ENCODE assay signal across 1 cellular context in the genomic region with DNA sequence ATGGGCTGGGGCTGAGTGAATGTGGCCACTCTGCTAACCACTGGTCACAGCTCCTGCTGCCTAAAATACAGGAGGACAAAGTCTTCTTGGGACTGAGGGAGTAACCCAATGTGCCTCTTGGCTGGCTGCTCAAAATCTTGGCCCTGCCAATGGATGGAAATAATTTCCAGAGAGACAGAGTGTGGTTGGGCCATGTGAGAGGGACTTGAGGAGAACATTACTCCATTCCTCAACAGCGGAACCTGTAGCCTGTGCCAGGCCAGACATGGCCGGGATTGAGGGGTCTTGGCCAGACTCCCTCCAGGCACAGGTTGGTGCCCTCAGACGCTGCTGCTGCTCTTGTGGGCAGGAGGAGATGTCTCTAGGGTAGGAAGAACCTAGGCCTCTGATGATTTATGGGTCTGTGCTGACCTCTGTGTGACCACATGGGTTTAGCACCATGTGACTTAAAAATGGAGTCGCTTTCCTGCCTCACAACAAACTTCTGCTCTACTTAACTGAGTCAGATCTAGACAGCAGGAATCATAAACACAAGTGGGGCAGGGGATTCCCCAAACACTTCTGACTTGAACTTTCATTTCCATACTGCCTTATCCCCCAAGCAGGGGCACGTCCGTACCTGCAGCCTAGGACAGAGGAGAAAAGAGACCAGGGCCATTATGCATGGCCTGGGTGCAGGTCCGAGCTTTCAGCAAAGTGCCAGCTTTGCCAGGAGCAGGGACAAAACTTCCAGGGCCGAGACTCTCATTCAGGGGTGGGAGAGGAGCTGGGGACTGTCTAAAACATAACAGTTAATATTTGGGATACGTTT.
TF ChIP-seq lines count a peak whose summit lies in the region.

No MANE protein-coding gene starts in this region.

TF ChIP-seq in GM12878, 131 proteins besides CTCF, POLR2A, EP300 and RAD21 (continued from another document and continues in another):
- TF ChIP-seq, protein P1, sequence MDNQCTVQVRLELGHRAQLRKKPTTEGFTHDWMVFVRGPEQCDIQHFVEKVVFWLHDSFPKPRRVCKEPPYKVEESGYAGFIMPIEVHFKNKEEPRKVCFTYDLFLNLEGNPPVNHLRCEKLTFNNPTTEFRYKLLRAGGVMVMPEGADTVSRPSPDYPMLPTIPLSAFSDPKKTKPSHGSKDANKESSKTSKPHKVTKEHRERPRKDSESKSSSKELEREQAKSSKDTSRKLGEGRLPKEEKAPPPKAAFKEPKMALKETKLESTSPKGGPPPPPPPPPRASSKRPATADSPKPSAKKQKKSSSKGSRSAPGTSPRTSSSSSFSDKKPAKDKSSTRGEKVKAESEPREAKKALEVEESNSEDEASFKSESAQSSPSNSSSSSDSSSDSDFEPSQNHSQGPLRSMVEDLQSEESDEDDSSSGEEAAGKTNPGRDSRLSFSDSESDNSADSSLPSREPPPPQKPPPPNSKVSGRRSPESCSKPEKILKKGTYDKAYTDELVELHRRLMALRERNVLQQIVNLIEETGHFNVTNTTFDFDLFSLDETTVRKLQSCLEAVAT (IDR thresholded peaks at IDR 0.05) = peak; percentile 70; the same call in 1 of the 2 replicates
- no peak for TF ChIP-seq MYB (IDR thresholded peaks at IDR 0.05; ENCODE audit: borderline replicate concordance, low read depth, low read length)
- no peak for TF ChIP-seq CHD1 (IDR thresholded peaks at IDR 0.05; ENCODE audit: low read depth, low read length)
- TF ChIP-seq, protein P2, sequence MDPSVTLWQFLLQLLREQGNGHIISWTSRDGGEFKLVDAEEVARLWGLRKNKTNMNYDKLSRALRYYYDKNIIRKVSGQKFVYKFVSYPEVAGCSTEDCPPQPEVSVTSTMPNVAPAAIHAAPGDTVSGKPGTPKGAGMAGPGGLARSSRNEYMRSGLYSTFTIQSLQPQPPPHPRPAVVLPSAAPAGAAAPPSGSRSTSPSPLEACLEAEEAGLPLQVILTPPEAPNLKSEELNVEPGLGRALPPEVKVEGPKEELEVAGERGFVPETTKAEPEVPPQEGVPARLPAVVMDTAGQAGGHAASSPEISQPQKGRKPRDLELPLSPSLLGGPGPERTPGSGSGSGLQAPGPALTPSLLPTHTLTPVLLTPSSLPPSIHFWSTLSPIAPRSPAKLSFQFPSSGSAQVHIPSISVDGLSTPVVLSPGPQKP (IDR thresholded peaks at IDR 0.05; ENCODE audit: low read depth, low read length) = no peak
- TF ChIP-seq, protein P3, sequence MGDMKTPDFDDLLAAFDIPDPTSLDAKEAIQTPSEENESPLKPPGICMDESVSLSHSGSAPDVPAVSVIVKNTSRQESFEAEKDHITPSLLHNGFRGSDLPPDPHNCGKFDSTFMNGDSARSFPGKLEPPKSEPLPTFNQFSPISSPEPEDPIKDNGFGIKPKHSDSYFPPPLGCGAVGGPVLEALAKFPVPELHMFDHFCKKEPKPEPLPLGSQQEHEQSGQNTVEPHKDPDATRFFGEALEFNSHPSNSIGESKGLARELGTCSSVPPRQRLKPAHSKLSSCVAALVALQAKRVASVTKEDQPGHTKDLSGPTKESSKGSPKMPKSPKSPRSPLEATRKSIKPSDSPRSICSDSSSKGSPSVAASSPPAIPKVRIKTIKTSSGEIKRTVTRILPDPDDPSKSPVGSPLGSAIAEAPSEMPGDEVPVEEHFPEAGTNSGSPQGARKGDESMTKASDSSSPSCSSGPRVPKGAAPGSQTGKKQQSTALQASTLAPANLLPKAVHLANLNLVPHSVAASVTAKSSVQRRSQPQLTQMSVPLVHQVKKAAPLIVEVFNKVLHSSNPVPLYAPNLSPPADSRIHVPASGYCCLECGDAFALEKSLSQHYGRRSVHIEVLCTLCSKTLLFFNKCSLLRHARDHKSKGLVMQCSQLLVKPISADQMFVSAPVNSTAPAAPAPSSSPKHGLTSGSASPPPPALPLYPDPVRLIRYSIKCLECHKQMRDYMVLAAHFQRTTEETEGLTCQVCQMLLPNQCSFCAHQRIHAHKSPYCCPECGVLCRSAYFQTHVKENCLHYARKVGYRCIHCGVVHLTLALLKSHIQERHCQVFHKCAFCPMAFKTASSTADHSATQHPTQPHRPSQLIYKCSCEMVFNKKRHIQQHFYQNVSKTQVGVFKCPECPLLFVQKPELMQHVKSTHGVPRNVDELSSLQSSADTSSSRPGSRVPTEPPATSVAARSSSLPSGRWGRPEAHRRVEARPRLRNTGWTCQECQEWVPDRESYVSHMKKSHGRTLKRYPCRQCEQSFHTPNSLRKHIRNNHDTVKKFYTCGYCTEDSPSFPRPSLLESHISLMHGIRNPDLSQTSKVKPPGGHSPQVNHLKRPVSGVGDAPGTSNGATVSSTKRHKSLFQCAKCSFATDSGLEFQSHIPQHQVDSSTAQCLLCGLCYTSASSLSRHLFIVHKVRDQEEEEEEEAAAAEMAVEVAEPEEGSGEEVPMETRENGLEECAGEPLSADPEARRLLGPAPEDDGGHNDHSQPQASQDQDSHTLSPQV (IDR thresholded peaks at IDR 0.05) = peak; percentile 88
- no peak for TF ChIP-seq POLR2AphosphoS2 (IDR thresholded peaks at IDR 0.05; ENCODE audit: low read depth, low read length)
- no peak for TF ChIP-seq CEBPB (IDR thresholded peaks at IDR 0.05; ENCODE audit: borderline replicate concordance in 1 of 2, low read depth in 2 of 2, low read length in 2 of 2)
- no peak for TF ChIP-seq ASH2L (IDR thresholded peaks at IDR 0.05; ENCODE audit: borderline replicate concordance, low read depth)
- no peak for TF ChIP-seq ZSCAN29 (IDR thresholded peaks at IDR 0.05)
- TF ChIP-seq, protein P4, sequence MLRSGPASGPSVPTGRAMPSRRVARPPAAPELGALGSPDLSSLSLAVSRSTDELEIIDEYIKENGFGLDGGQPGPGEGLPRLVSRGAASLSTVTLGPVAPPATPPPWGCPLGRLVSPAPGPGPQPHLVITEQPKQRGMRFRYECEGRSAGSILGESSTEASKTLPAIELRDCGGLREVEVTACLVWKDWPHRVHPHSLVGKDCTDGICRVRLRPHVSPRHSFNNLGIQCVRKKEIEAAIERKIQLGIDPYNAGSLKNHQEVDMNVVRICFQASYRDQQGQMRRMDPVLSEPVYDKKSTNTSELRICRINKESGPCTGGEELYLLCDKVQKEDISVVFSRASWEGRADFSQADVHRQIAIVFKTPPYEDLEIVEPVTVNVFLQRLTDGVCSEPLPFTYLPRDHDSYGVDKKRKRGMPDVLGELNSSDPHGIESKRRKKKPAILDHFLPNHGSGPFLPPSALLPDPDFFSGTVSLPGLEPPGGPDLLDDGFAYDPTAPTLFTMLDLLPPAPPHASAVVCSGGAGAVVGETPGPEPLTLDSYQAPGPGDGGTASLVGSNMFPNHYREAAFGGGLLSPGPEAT (IDR thresholded peaks at IDR 0.05; ENCODE audit: low read depth) = peak; percentile 94
- peak; percentile 67 for TF ChIP-seq MTA2 (IDR thresholded peaks at IDR 0.05; ENCODE audit: low read depth)
- TF ChIP-seq KLF5 (IDR thresholded peaks at IDR 0.05; ENCODE audit: partially characterized antibody) = peak; percentile 38
- TF ChIP-seq, protein P5, sequence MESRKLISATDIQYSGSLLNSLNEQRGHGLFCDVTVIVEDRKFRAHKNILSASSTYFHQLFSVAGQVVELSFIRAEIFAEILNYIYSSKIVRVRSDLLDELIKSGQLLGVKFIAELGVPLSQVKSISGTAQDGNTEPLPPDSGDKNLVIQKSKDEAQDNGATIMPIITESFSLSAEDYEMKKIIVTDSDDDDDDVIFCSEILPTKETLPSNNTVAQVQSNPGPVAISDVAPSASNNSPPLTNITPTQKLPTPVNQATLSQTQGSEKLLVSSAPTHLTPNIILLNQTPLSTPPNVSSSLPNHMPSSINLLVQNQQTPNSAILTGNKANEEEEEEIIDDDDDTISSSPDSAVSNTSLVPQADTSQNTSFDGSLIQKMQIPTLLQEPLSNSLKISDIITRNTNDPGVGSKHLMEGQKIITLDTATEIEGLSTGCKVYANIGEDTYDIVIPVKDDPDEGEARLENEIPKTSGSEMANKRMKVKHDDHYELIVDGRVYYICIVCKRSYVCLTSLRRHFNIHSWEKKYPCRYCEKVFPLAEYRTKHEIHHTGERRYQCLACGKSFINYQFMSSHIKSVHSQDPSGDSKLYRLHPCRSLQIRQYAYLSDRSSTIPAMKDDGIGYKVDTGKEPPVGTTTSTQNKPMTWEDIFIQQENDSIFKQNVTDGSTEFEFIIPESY (IDR thresholded peaks at IDR 0.05) = no peak
- no peak for TF ChIP-seq GABPA (IDR thresholded peaks at IDR 0.05; ENCODE audit: low read depth)
- TF ChIP-seq, protein P6, sequence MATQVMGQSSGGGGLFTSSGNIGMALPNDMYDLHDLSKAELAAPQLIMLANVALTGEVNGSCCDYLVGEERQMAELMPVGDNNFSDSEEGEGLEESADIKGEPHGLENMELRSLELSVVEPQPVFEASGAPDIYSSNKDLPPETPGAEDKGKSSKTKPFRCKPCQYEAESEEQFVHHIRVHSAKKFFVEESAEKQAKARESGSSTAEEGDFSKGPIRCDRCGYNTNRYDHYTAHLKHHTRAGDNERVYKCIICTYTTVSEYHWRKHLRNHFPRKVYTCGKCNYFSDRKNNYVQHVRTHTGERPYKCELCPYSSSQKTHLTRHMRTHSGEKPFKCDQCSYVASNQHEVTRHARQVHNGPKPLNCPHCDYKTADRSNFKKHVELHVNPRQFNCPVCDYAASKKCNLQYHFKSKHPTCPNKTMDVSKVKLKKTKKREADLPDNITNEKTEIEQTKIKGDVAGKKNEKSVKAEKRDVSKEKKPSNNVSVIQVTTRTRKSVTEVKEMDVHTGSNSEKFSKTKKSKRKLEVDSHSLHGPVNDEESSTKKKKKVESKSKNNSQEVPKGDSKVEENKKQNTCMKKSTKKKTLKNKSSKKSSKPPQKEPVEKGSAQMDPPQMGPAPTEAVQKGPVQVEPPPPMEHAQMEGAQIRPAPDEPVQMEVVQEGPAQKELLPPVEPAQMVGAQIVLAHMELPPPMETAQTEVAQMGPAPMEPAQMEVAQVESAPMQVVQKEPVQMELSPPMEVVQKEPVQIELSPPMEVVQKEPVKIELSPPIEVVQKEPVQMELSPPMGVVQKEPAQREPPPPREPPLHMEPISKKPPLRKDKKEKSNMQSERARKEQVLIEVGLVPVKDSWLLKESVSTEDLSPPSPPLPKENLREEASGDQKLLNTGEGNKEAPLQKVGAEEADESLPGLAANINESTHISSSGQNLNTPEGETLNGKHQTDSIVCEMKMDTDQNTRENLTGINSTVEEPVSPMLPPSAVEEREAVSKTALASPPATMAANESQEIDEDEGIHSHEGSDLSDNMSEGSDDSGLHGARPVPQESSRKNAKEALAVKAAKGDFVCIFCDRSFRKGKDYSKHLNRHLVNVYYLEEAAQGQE (IDR thresholded peaks at IDR 0.05; ENCODE audit: low read depth, low read length) = 0 out of 2 replicates have a peak, but pooled peaks have one; percentile 14
- no peak for TF ChIP-seq YBX1 (IDR thresholded peaks at IDR 0.05)
- TF ChIP-seq POLR2AphosphoS5 (IDR thresholded peaks at IDR 0.05; ENCODE audit: low read length) = peak; percentile 23; the same call in 1 of the 2 replicates
- TF ChIP-seq TARDBP (IDR thresholded peaks at IDR 0.05; ENCODE audit: borderline replicate concordance) = no peak
- TF ChIP-seq, protein P7, sequence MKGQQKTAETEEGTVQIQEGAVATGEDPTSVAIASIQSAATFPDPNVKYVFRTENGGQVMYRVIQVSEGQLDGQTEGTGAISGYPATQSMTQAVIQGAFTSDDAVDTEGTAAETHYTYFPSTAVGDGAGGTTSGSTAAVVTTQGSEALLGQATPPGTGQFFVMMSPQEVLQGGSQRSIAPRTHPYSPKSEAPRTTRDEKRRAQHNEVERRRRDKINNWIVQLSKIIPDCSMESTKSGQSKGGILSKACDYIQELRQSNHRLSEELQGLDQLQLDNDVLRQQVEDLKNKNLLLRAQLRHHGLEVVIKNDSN (IDR thresholded peaks at IDR 0.05; ENCODE audit: borderline replicate concordance, extremely low read length, insufficient read depth, low read depth, low read length) = peak; percentile 67
- TF ChIP-seq YY1 (IDR thresholded peaks at IDR 0.05; ENCODE audit: low read depth, low read length) = peak; percentile 92
- peak; percentile 49; the same call in 1 of the 2 replicates for TF ChIP-seq RFX5 (IDR thresholded peaks at IDR 0.05; ENCODE audit: low read depth, low read length)
- TF ChIP-seq CBFB (IDR thresholded peaks at IDR 0.05; ENCODE audit: low read depth) = no peak
- TF ChIP-seq, protein P8, sequence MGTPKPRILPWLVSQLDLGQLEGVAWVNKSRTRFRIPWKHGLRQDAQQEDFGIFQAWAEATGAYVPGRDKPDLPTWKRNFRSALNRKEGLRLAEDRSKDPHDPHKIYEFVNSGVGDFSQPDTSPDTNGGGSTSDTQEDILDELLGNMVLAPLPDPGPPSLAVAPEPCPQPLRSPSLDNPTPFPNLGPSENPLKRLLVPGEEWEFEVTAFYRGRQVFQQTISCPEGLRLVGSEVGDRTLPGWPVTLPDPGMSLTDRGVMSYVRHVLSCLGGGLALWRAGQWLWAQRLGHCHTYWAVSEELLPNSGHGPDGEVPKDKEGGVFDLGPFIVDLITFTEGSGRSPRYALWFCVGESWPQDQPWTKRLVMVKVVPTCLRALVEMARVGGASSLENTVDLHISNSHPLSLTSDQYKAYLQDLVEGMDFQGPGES (IDR thresholded peaks at IDR 0.05) = no peak
- no peak for TF ChIP-seq PAX8 (IDR thresholded peaks at IDR 0.05)
- no peak for TF ChIP-seq KAT2A (conservative IDR thresholded peaks at IDR 0.05; ENCODE audit: control insufficient read depth, low read depth, low read length)
- TF ChIP-seq ETV6 (conservative IDR thresholded peaks at IDR 0.05 in 1 of 2, IDR thresholded peaks at IDR 0.05 in 1 of 2; ENCODE audit: borderline replicate concordance in 1 of 2, low read depth in 1 of 2) = peak in 1 of 2 experiments; percentile 31; a peak in 1 of 4 replicates
- no peak for TF ChIP-seq KDM1A (IDR thresholded peaks at IDR 0.05; ENCODE audit: borderline replicate concordance)
- no peak for TF ChIP-seq TCF3 (IDR thresholded peaks at IDR 0.05; ENCODE audit: borderline replicate concordance, insufficient read depth, low read depth, low read length)
- TF ChIP-seq ZZZ3 (IDR thresholded peaks at IDR 0.05; ENCODE audit: control insufficient read depth, insufficient read length, low read depth) = no peak
- peak; percentile 50 to 65; a peak in 2 of 4 replicates for TF ChIP-seq BHLHE40 (IDR thresholded peaks at IDR 0.05; ENCODE audit: borderline replicate concordance in 1 of 2, low read depth in 2 of 2, low read length in 1 of 2)
- TF ChIP-seq JUNB (IDR thresholded peaks at IDR 0.05) = peak; percentile 91
- TF ChIP-seq CHD2 (IDR thresholded peaks at IDR 0.05; ENCODE audit: borderline replicate concordance, low read depth, low read length) = peak; percentile 58; the same call in 1 of the 2 replicates
- TF ChIP-seq, protein P9, sequence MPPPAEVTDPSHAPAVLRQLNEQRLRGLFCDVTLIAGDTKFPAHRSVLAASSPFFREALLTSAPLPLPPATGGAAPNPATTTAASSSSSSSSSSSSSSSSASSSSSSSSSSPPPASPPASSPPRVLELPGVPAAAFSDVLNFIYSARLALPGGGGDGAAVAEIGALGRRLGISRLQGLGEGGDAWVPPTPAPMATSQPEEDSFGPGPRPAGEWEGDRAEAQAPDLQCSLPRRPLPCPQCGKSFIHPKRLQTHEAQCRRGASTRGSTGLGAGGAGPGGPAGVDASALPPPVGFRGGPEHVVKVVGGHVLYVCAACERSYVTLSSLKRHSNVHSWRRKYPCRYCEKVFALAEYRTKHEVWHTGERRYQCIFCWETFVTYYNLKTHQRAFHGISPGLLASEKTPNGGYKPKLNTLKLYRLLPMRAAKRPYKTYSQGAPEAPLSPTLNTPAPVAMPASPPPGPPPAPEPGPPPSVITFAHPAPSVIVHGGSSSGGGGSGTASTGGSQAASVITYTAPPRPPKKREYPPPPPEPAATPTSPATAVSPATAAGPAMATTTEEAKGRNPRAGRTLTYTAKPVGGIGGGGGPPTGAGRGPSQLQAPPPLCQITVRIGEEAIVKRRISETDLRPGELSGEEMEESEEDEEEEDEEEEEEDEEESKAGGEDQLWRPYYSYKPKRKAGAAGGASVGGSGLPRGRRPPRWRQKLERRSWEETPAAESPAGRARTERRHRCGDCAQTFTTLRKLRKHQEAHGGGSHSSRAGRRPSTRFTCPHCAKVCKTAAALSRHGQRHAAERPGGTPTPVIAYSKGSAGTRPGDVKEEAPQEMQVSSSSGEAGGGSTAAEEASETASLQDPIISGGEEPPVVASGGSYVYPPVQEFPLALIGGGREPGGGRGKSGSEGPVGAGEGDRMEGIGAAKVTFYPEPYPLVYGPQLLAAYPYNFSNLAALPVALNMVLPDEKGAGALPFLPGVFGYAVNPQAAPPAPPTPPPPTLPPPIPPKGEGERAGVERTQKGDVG (CRISPR knock-in tag; IDR thresholded peaks at IDR 0.05) = peak; percentile 67; the same call in 1 of the 2 replicates
- no peak for TF ChIP-seq SUZ12 (IDR thresholded peaks at IDR 0.05; ENCODE audit: unreplicated experiment)
